Comparison of ENCODE assay signal across 8 cellular contexts in the genomic region with DNA sequence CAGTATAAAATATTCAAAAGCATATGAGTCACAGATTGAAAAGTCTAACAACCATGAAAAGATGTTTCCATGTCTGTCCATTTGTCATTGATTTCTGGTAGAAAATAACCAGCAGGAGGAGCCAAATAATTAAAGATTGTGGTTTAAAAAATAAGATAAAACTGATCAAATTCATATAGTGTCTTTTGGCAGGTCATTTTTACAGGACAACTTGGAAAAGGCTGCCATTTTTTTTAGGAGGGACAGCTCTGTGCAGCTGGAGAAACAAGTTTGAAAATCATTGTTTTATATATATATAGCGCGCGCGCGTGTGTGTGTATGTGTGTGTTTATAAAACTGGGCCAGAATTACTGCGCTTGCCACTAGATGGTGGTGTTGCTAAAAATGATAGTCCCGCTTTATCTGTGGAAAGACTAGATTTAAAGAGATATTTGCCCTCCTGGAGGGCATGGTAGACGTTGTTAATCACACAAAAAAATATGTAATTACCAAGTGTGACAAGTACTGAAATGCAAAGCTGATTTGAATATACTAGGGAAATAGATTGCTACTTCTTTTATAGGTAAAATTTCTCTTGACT. TPM values are rescaled to one million over a fixed set of nuclear protein-coding genes. Genes with fewer than 3 reads are reported as not detected.
DNase-seq lines count a peak whose midpoint lies in the region; ATAC-seq and TF ChIP-seq lines count a peak whose summit lies in the region.

No MANE protein-coding gene starts in this region.

- peaks cover 15% of the 10 kb centered on the region for H3F3A ChIP-seq in SK-N-SH (replicated peaks; ENCODE audit: insufficient read depth)

- H3K27ac Mint-ChIP-seq in CD4-positive, alpha-beta memory T cell: peak overlapping the region; percentile 91 to 100 (median 100)
- peak overlapping the region; percentile 99 for H3K27ac Mint-ChIP-seq in activated naive CD8-positive, alpha-beta T cell

- TF ChIP-seq CTCF in SK-N-SH (IDR thresholded peaks at IDR 0.05) (peak; percentile 94), prostate gland (IDR thresholded peaks at IDR 0.05) (peak; percentile 76 to 79 (median 78))

- H3K27me3 ChIP-seq in CD4-positive, alpha-beta memory T cell (ENCODE audit: insufficient read depth, low read length): no peaks in the 10 kb centered on the region
- H3K27me3 ChIP-seq in SK-N-SH (ENCODE audit: insufficient read depth) (0 out of 2 replicates have a peak, but pooled peaks cover under 1% of the 10 kb centered on the region), prostate gland (replicated peaks; ENCODE audit: insufficient read depth) (no peaks in the 10 kb centered on the region)

- intact Hi-C loops in CD4-positive, alpha-beta memory T cell (cut with micrococcal nuclease): loop anchor here (1.0 to 2.0 kb wide), 11 partner anchors 15 to 1505 kb away; partner anchors contain the start of genes CORO2A, HEMGN, TRIM14 and ZNF367
- intact Hi-C loops in Right ventricle myocardium superior (cut with DNase I): loop anchor here (2.0 to 5.0 kb wide), 3 partner anchors 114 to 339 kb away; partner anchors contain the start of gene TBC1D2
- intact Hi-C loops in prostate gland (cut with DNase I): loop anchor here (2.0 to 5.0 kb wide), 4 partner anchors 59 to 331 kb away; partner anchors contain the start of genes ANP32B, NANS and TBC1D2

- 0% methylated on average over 8 of the region's 8 CpGs for WGBS in SK-N-SH (ENCODE audit: low lambda C conversion rate)
- 0% methylated on average over 8 of the region's 8 CpGs for WGBS in prostate gland

- H3K79me2 ChIP-seq in SK-N-SH (ENCODE audit: insufficient read depth): no peaks in the 10 kb centered on the region; the same call in 1 of the 2 replicates

- DNase-seq in CD4-positive, alpha-beta memory T cell: peak; percentile 80 to 83 (median 81)
- DNase-seq in NCI-H1048 (lab: John Stamatoyannopoulos, UW): peak; percentile 24
- DNase-seq in SK-N-SH: peak; percentile 59
- peak; percentile 88 for DNase-seq in Right ventricle myocardium superior
- DNase-seq in prostate gland (ENCODE audit: low spot score): peak; percentile 78

- peak overlapping the region; percentile 84 for H3K4me2 ChIP-seq in SK-N-SH

- no peaks in the 10 kb centered on the region for H4K20me1 ChIP-seq in SK-N-SH (ENCODE audit: insufficient read depth)

- peak; percentile 59 for TF ChIP-seq RAD21 in SK-N-SH (IDR thresholded peaks at IDR 0.05; ENCODE audit: low read length)

- peaks cover 26 to 49% (median 36%) of the 10 kb centered on the region in 4 donors for H3K4me1 Mint-ChIP-seq in CD4-positive, alpha-beta memory T cell
- H3K4me1 Mint-ChIP-seq in activated naive CD8-positive, alpha-beta T cell (ENCODE audit: low read depth): peaks cover 43% of the 10 kb centered on the region

- peaks cover 0 to 7% (median 0%) of the 10 kb centered on the region in 8 donors for H3K9me3 Mint-ChIP-seq in CD4-positive, alpha-beta memory T cell
- H3K9me3 Mint-ChIP-seq in activated naive CD8-positive, alpha-beta T cell (ENCODE audit: low read depth): no peaks in the 10 kb centered on the region

- peak overlapping the region; percentile 99 for H2AFZ ChIP-seq in SK-N-SH (ENCODE audit: low read depth)

- no peaks in the 10 kb centered on the region for H3K9me2 ChIP-seq in SK-N-SH

- H3K4me1 ChIP-seq in CD4-positive, alpha-beta memory T cell (ENCODE audit: insufficient read depth, low read length): peaks cover 38% of the 10 kb centered on the region
- H3K4me1 ChIP-seq in SK-N-SH (ENCODE audit: control insufficient read depth in 1 of 2, insufficient read depth in 2 of 2, low read depth in 1 of 2, low read length in 1 of 2) (peaks cover 0 to 3% of the 10 kb centered on the region in 2 experiments; a peak in 3 of 4 replicates), prostate gland (replicated peaks) (no peaks in the 10 kb centered on the region)

- peak overlapping the region; percentile 90 for H3K27ac ChIP-seq in CD4-positive, alpha-beta memory T cell (ENCODE audit: low read depth, low read length)
- H3K27ac ChIP-seq in SK-N-SH (ENCODE audit: low read depth in 2 of 2, low read length in 1 of 2) (peak overlapping the region; percentile 56 to 94), prostate gland (peak overlapping the region; percentile 96 to 98)

- H3K9ac ChIP-seq in SK-N-SH: no peak overlapping the region

- H3K4me3 ChIP-seq in CD4-positive, alpha-beta memory T cell (ENCODE audit: low read length in 2 of 2): no peak overlapping the region
- peak overlapping the region; percentile 36 to 48; a peak in 2 of 4 replicates for H3K4me3 ChIP-seq in SK-N-SH (ENCODE audit: low read depth in 2 of 2, low read length in 1 of 2)
- H3K4me3 ChIP-seq in prostate gland: no peak overlapping the region

- peak; percentile 44 for ATAC-seq in GM21576 (IDR thresholded peaks at IDR 0.05; ENCODE audit: unreplicated experiment)
- peak; percentile 51 for ATAC-seq in Right ventricle myocardium superior (ENCODE audit: poor library complexity)
- ATAC-seq in GM21367 (IDR thresholded peaks at IDR 0.05; ENCODE audit: unreplicated experiment): no peak

- no peak for TF ChIP-seq EP300 in SK-N-SH (IDR thresholded peaks at IDR 0.05; ENCODE audit: borderline replicate concordance in 1 of 2, low read depth in 1 of 2, low read length in 1 of 2)

- peaks cover 0 to 18% of the 10 kb centered on the region in 2 donors for H3K36me3 Mint-ChIP-seq in CD4-positive, alpha-beta memory T cell
- H3K36me3 Mint-ChIP-seq in activated naive CD8-positive, alpha-beta T cell: no peaks in the 10 kb centered on the region

- H3K36me3 ChIP-seq in CD4-positive, alpha-beta memory T cell (ENCODE audit: insufficient read depth, low read length): no peaks in the 10 kb centered on the region
- no peaks in the 10 kb centered on the region for H3K36me3 ChIP-seq in SK-N-SH (replicated peaks in 1 of 2; ENCODE audit: control insufficient read depth in 1 of 2, insufficient read depth in 2 of 2, low read length in 1 of 2)
- H3K36me3 ChIP-seq in prostate gland: no peaks in the 10 kb centered on the region

- H3K27me3 Mint-ChIP-seq in CD4-positive, alpha-beta memory T cell: peaks cover 0 to 1% of the 10 kb centered on the region in 2 donors
- H3K27me3 Mint-ChIP-seq in activated naive CD8-positive, alpha-beta T cell: no peaks in the 10 kb centered on the region

- H3K4me3 Mint-ChIP-seq in CD4-positive, alpha-beta memory T cell: peak overlapping the region; percentile 85 to 100 (median 94)
- H3K4me3 Mint-ChIP-seq in activated naive CD8-positive, alpha-beta T cell: peak overlapping the region; percentile 98

- TF ChIP-seq POLR2A in prostate gland (IDR thresholded peaks at IDR 0.05): no peak

- POLR2A ChIA-PET in CD4-positive, alpha-beta memory T cell (lab: Charles Lee; ENCODE audit: partially characterized antibody): interaction anchor here (0.9 to 11.9 kb wide), 23 partner anchors 12 to 333 kb away, joined by 3 to 746 read pairs (median 7); partner anchors contain the start of genes ANP32B, HEMGN, NANS and TBC1D2
- POLR2A ChIA-PET in SK-N-SH (lab: Yijun Ruan, JAX): interaction anchor here (2.6 kb wide), 1 partner anchor 60 kb away, joined by 16 read pairs; the partner anchor contains the start of gene ANP32B

- H3K9me3 ChIP-seq in CD4-positive, alpha-beta memory T cell (ENCODE audit: control insufficient read depth in 1 of 2, low read length in 2 of 2): no peaks in the 10 kb centered on the region
- H3K9me3 ChIP-seq in SK-N-SH (no peaks in the 10 kb centered on the region), prostate gland (no peaks in the 10 kb centered on the region)

- CTCF ChIA-PET in CD4-positive, alpha-beta memory T cell (lab: Charles Lee; ENCODE audit: partially characterized antibody): interaction anchor here (0.7 to 11.0 kb wide), 46 partner anchors 9 to 340 kb away, joined by 3 to 256 read pairs (median 4); partner anchors contain the start of genes ANP32B, HEMGN, NANS and TBC1D2
- CTCF ChIA-PET in SK-N-SH (lab: Yijun Ruan, JAX): interaction anchor here (0.8 to 5.6 kb wide), 56 partner anchors 8 to 482 kb away, joined by 3 to 96 read pairs (median 5); partner anchors contain the start of genes ANP32B, CORO2A, HEMGN and NANS

TF ChIP-seq in SK-N-SH, 30 proteins besides CTCF, POLR2A, EP300 and RAD21 (continues in another document):
- TF ChIP-seq YY1 (IDR thresholded peaks at IDR 0.05; ENCODE audit: low read depth) (peak; percentile 33; the same call in 1 of the 2 replicates), GABPA (IDR thresholded peaks at IDR 0.05; ENCODE audit: low read depth) (no peak), USF2 (IDR thresholded peaks at IDR 0.05; ENCODE audit: borderline replicate concordance, low read depth, low read length) (no peak), GATA2 (CRISPR knock-in tag; IDR thresholded peaks at IDR 0.05) (peak; percentile 45; the same call in 1 of the 2 replicates)
- TF ChIP-seq, protein P1, sequence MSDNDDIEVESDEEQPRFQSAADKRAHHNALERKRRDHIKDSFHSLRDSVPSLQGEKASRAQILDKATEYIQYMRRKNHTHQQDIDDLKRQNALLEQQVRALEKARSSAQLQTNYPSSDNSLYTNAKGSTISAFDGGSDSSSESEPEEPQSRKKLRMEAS (IDR thresholded peaks at IDR 0.05; ENCODE audit: low read depth): 0 out of 2 replicates have a peak, but pooled peaks have one; percentile 28

RNA-seq across cellular contexts. Expression of gene TRMO, which starts 1.3 kb away (rescaled TPM):
- total RNA-seq in CD4-positive, alpha-beta memory T cell: 10 to 100 TPM; 51.6 to 59.5 TPM
- 10 to 100 TPM; 21.7 to 31.2 TPM for polyA plus RNA-seq in CD4-positive, alpha-beta memory T cell
- 8.1 and 11.8 TPM in 2 replicates for polyA plus RNA-seq in SK-N-SH (2012; rRNA removed)
- polyA plus RNA-seq in SK-N-SH (2012; cell fraction: cytosol; rRNA removed): 7.8 and 10.0 TPM in 2 replicates
- polyA plus RNA-seq in SK-N-SH (2012; cell fraction: nucleus; rRNA removed): 10.5 and 20.3 TPM in 2 replicates
- total RNA-seq in Right ventricle myocardium superior (5.8 TPM), prostate gland (10 to 100 TPM; 44.8 to 45.2 TPM)

RNA-seq across cellular contexts. Expression of gene HEMGN, which starts 14.4 kb away (rescaled TPM):
- total RNA-seq in CD4-positive, alpha-beta memory T cell: 1 to 10 TPM; 1.6 to 2.3 TPM
- 1 to 10 TPM; 3.4 to 4.0 TPM for polyA plus RNA-seq in CD4-positive, alpha-beta memory T cell
- not detected in 2 replicates for polyA plus RNA-seq in SK-N-SH (2012; rRNA removed)
- not detected in 2 replicates for polyA plus RNA-seq in SK-N-SH (2012; cell fraction: cytosol; rRNA removed)
- not detected in 2 replicates for polyA plus RNA-seq in SK-N-SH (2012; cell fraction: nucleus; rRNA removed)
- total RNA-seq in Right ventricle myocardium superior (not detected), prostate gland (1 to 10 TPM in 1 of 2 donors, not detected in 1; 1.4 TPM)

RNA-seq across cellular contexts. Expression of gene ANP32B, which starts 59.5 kb away (rescaled TPM):
- total RNA-seq in CD4-positive, alpha-beta memory T cell: 100 to 1,000 TPM; 164 to 168 TPM
- polyA plus RNA-seq in CD4-positive, alpha-beta memory T cell: 10 to 100 TPM; 70.4 to 92.1 TPM
- polyA plus RNA-seq in SK-N-SH (2012; rRNA removed): 21.6 and 28.4 TPM in 2 replicates
- polyA plus RNA-seq in SK-N-SH (2012; cell fraction: cytosol; rRNA removed): 42.1 and 66.2 TPM in 2 replicates
- polyA plus RNA-seq in SK-N-SH (2012; cell fraction: nucleus; rRNA removed): 11.4 and 12.7 TPM in 2 replicates
- total RNA-seq in Right ventricle myocardium superior (47.0 TPM), prostate gland (10 to 100 TPM; 22.5 to 25.1 TPM)

Comparison
In these comparisons a context has a peak if more than half of its experiments do, and no peak if none do; other contexts are left out.
1. DNase-seq: peak in every context shown above with its lines; median percentile 88 in Right ventricle myocardium superior; 81 in CD4-positive, alpha-beta memory T cell; 78 in prostate gland; 59 in SK-N-SH; 24 in NCI-H1048.
2. H3K4me3 ChIP-seq: peak in SK-N-SH (2 of 2); none in CD4-positive, alpha-beta memory T cell (0 of 2) and prostate gland (0 of 2).
3. Peak in every context shown above with its lines, with median percentiles within 50 percentile points of each other: H3K27ac ChIP-seq.